21 cellular contexts compared by ENCODE assay signal in the genomic region with DNA sequence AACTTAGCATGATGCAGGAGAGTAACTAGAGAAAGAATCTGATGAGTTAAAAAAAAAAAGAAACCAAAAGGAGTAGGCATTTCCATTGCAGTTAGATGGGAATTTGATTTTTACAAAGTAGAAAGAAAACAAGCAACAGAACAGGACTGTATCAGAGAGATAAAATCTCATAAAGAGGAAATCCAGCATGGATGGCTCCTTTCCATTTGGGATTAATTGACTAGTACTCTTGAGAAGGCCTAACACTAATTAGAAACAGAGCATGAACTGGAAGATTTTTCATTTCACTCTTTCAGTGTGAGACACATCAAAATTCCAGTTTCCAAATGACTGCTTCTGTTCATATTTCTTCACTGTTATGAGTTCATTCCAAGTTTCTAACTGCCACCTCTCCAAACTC.
A peak's percentile ranks its signal among the peaks of the same experiment; 100 is the strongest.
DNase-seq lines count a peak whose midpoint lies in the region; ATAC-seq and TF ChIP-seq lines count a peak whose summit lies in the region.
"Had no signal": no experiment of that assay in that cellular context is flagged by ENCODE, and none has a peak within 500 bp of the region (broad histone marks: within the 10 kb centered on the region; RNA-seq: fewer than 3 reads in every experiment).

No MANE protein-coding gene starts in this region.

- no peak overlapping the region for H3K4me3 ChIP-seq in AG10803 (ENCODE audit: low read length)
- no peak overlapping the region for H3K4me3 ChIP-seq in adipocyte (ENCODE audit: low read length)
- H3K4me3 ChIP-seq: BLaER1 had no signal

- TF ChIP-seq CTCF in AG10803 (conservative IDR thresholded peaks at IDR 0.05; ENCODE audit: low read length) (no peak), omental fat pad (IDR thresholded peaks at IDR 0.05) (no peak)

- H3K9ac ChIP-seq in adipocyte (ENCODE audit: low read length) = no peak overlapping the region
- H3K9ac ChIP-seq: BLaER1 had no signal

- no peaks in the 10 kb centered on the region for H3K36me3 Mint-ChIP-seq in activated T-cell treated with anti-CD3 and anti-CD28 coated beads, Interleukin-2, amount 50 U/mL, for 24 hours (ENCODE audit: low read depth)
- H3K36me3 Mint-ChIP-seq: CD4-positive, CD25-positive, alpha-beta regulatory T cell had no signal

- H3K9me3 ChIP-seq in adipocyte (ENCODE audit: control insufficient read depth, low read length) = no peaks in the 10 kb centered on the region

- DNase-seq in AG10803 (ENCODE audit: low read depth) (peak; percentile 60), MV-4-11 (lab: John Stamatoyannopoulos, UW) (peak; percentile 33), adipocyte (ENCODE audit: low read depth) (peak; percentile 39), fibroblast of peridontal ligament (ENCODE audit: extremely low read depth) (peak; percentile 34), NCI-H69 (lab: John Stamatoyannopoulos, UW) (no peak), HK-2 (ENCODE audit: unreplicated experiment) (no peak), omental fat pad (ENCODE audit: low spot score) (no peak)
- DNase-seq in activated T-cell treated with anti-CD3 and anti-CD28 coated beads, Interleukin-2, amount 50 U/mL, for 24 hours = no peak
- DNase-seq: 8988T; ACHN; CD4-positive, CD25-positive, alpha-beta regulatory T cell; HCEC 1CT; KBM-7; NCI-H1105 treated with DMSO at 0.1 percent for 48 hours; NCI-H146; NCI-H2029; NCI-H446 treated with DMSO at 0.1 percent for 48 hours; NCI-H526; SHP77 treated with DMSO at 0.1 percent for 48 hours had no signal

- H3K4me1 ChIP-seq in adipocyte (ENCODE audit: control insufficient read depth, insufficient read depth, low read length) = peaks cover 4% of the 10 kb centered on the region
- H3K4me1 ChIP-seq: BLaER1 had no signal

- H3K27me3 Mint-ChIP-seq in activated T-cell treated with anti-CD3 and anti-CD28 coated beads, Interleukin-2, amount 50 U/mL, for 24 hours = no peaks in the 10 kb centered on the region

- peaks cover 3% of the 10 kb centered on the region for H3K9me3 Mint-ChIP-seq in activated T-cell treated with anti-CD3 and anti-CD28 coated beads, Interleukin-2, amount 50 U/mL, for 24 hours

- no peaks in the 10 kb centered on the region for H3K36me3 ChIP-seq in adipocyte (ENCODE audit: control insufficient read depth, insufficient read depth, low read length, severe bottlenecking)
- H3K36me3 ChIP-seq: BLaER1 had no signal

- H3K4me1 Mint-ChIP-seq in activated T-cell treated with anti-CD3 and anti-CD28 coated beads, Interleukin-2, amount 50 U/mL, for 24 hours (ENCODE audit: low read depth) = no peaks in the 10 kb centered on the region
- H3K4me1 Mint-ChIP-seq: CD4-positive, CD25-positive, alpha-beta regulatory T cell had no signal

- no peak overlapping the region for H3K4me3 Mint-ChIP-seq in activated T-cell treated with anti-CD3 and anti-CD28 coated beads, Interleukin-2, amount 50 U/mL, for 24 hours
- H3K4me3 Mint-ChIP-seq: CD4-positive, CD25-positive, alpha-beta regulatory T cell had no signal

- no peak for ATAC-seq in omental fat pad (ENCODE audit: low FRiP score)
- ATAC-seq: Panc1 had no signal

- H3K27ac Mint-ChIP-seq in activated T-cell treated with anti-CD3 and anti-CD28 coated beads, Interleukin-2, amount 50 U/mL, for 24 hours = no peak overlapping the region
- H3K27ac Mint-ChIP-seq: CD4-positive, CD25-positive, alpha-beta regulatory T cell had no signal

- no peaks in the 10 kb centered on the region for H3K27me3 ChIP-seq in adipocyte (replicated peaks; ENCODE audit: control insufficient read depth, insufficient read depth, low read length)
- H3K27me3 ChIP-seq: BLaER1 had no signal

Comparison
In these comparisons a context has a peak if more than half of its experiments do, and no peak if none do; other contexts are left out.
1. DNase-seq: peak in AG10803 (single experiment), MV-4-11 (single experiment), adipocyte (single experiment) and fibroblast of peridontal ligament (single experiment); none in NCI-H69 (single experiment), HK-2 (single experiment), omental fat pad (single experiment) and activated T-cell treated with anti-CD3 and anti-CD28 coated beads, Interleukin-2, amount 50 U/mL, for 24 hours (single experiment).